ENCODE assay signal across 33 cellular contexts in the genomic region with DNA sequence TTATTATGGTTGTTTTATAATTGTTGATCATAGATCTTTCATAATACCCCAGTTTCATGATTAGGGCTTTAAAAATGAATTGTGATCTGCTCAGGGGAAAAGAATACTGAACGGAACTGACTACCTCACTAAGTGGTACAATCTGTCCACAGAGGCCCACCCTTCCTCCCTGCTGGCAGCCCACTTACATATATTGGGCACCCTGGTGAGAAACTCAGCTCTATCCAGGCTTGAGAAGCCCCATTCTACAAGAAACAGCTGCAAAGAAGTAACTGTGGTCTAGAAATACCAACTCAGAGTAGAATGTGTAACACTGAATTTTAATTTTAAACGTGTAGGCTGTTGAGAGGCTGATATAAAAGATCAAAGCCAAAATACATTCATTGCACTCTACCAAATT. TPM values are rescaled to one million over a fixed set of nuclear protein-coding genes. Genes with fewer than 3 reads are reported as not detected.
"Had no signal": no experiment of that assay in that cellular context is flagged by ENCODE, and none has a peak within 500 bp of the region (broad histone marks: within the 10 kb centered on the region; RNA-seq: fewer than 3 reads in every experiment).

No MANE protein-coding gene starts in this region.

- ATAC-seq: activated CD4-positive, alpha-beta T cell treated with anti-CD3 and anti-CD28 coated beads for 36 hours; activated naive CD4-positive, alpha-beta T cell treated with anti-CD3 and anti-CD28 coated beads, Interleukin-2, amount 50 U/mL, for 72 hours; activated T-cell treated with anti-CD3 and anti-CD28 coated beads, Interleukin-2, amount 50 U/mL, for 72 hours; T-helper 17 cell had no signal

- H3K4me1 Mint-ChIP-seq: activated CD4-positive, alpha-beta T cell treated with anti-CD3 and anti-CD28 coated beads for 36 hours; activated CD4-positive, alpha-beta T cell treated with anti-CD3 and anti-CD28 coated beads, Interleukin-2, amount 10 ng/mL, durations not matched to agents 24 days and 14 days; activated naive CD4-positive, alpha-beta T cell treated with anti-CD3 and anti-CD28 coated beads, Interleukin-2, amount 10 ng/mL, durations not matched to agents 7 days and 5 days; brain; T-helper 17 cell had no signal

- H3K4me3 Mint-ChIP-seq: activated CD4-positive, alpha-beta memory T cell treated with anti-CD3 and anti-CD28 coated beads for 36 hours; activated CD4-positive, alpha-beta T cell treated with anti-CD3 and anti-CD28 coated beads for 36 hours; activated CD4-positive, alpha-beta T cell treated with anti-CD3 and anti-CD28 coated beads, Interleukin-2, amount 10 ng/mL, durations not matched to agents 24 days and 14 days; activated naive CD4-positive, alpha-beta T cell treated with anti-CD3 and anti-CD28 coated beads, Interleukin-2, amount 10 ng/mL, durations not matched to agents 7 days and 5 days; activated naive CD8-positive, alpha-beta T cell treated with anti-CD3 and anti-CD28 coated beads, Interleukin-2, amount 10 ng/mL, durations not matched to agents 7 days and 5 days; activated T-cell treated with anti-CD3 and anti-CD28 coated beads, Interleukin-2, amount 50 U/mL, for 24 hours; activated T-cell treated with anti-CD3 and anti-CD28 coated beads, Interleukin-2, amount 50 U/mL, for 72 hours; brain; T-helper 17 cell; T-helper 2 cell treated with Interferon-gamma antibody and Interleukin-4, amounts not matched to agents 5 μg/mL and 100 μg/mL, for 36 hours had no signal

- DNase-seq: activated CD4-positive, alpha-beta memory T cell treated with anti-CD3 and anti-CD28 coated beads for 36 hours; activated CD4-positive, alpha-beta T cell treated with anti-CD3 and anti-CD28 coated beads for 36 hours; activated CD4-positive, alpha-beta T cell treated with anti-CD3 and anti-CD28 coated beads, Interleukin-2, amount 10 ng/mL, durations not matched to agents 24 days and 14 days; activated CD4-positive, CD25-positive, alpha-beta regulatory T cell; activated CD4-positive, CD25-positive, alpha-beta regulatory T cell treated with anti-CD3 and anti-CD28 coated beads, Interleukin-2, amount 50 U/mL, for 72 hours; activated CD8-positive, alpha-beta memory T cell treated with anti-CD3 and anti-CD28 coated beads, Interleukin-2, amount 50 U/mL, for 48 hours; activated gamma-delta T cell; activated naive CD4-positive, alpha-beta T cell; activated naive CD4-positive, alpha-beta T cell treated with anti-CD3 and anti-CD28 coated beads, Interleukin-2, amount 10 ng/mL, durations not matched to agents 7 days and 5 days; activated naive CD8-positive, alpha-beta T cell treated with anti-CD3 and anti-CD28 coated beads, Interleukin-2, amount 10 ng/mL, durations not matched to agents 7 days and 5 days; activated T-cell treated with anti-CD3 and anti-CD28 coated beads for 4 hours; activated T-cell treated with anti-CD3 and anti-CD28 coated beads, Interleukin-2, amount 50 U/mL, for 24 hours; activated T-cell treated with anti-CD3 and anti-CD28 coated beads, Interleukin-2, amount 50 U/mL, for 72 hours; central memory CD4-positive, alpha-beta T cell; cerebellar nuclear complex; colonic mucosa; effector CD8-positive, alpha-beta T cell; esophagus squamous epithelium; head of caudate nucleus; T-helper 1 cell; T-helper 17 cell; T1000; WERI-Rb-1 had no signal

- H3K27me3 Mint-ChIP-seq: brain had no signal

- H3K9me3 ChIP-seq: ascending aorta, breast epithelium, colonic mucosa, esophagus squamous epithelium had no signal

- H3K4me3 ChIP-seq: ascending aorta, breast epithelium, cardiac muscle cell, colonic mucosa, esophagus squamous epithelium had no signal

- H3K27me3 ChIP-seq: ascending aorta, breast epithelium, cardiac muscle cell, colonic mucosa, esophagus squamous epithelium had no signal

- H3K27ac ChIP-seq: ascending aorta, breast epithelium, cardiac muscle cell, colonic mucosa, epithelial cell of prostate, esophagus squamous epithelium, WERI-Rb-1 had no signal

- H3K9me3 Mint-ChIP-seq: activated CD4-positive, alpha-beta memory T cell treated with anti-CD3 and anti-CD28 coated beads for 36 hours; activated CD4-positive, alpha-beta T cell treated with anti-CD3 and anti-CD28 coated beads, Interleukin-2, amount 10 ng/mL, durations not matched to agents 24 days and 14 days; activated naive CD4-positive, alpha-beta T cell treated with anti-CD3 and anti-CD28 coated beads, Interleukin-2, amount 10 ng/mL, durations not matched to agents 7 days and 5 days; activated naive CD4-positive, alpha-beta T cell treated with anti-CD3 and anti-CD28 coated beads, Interleukin-2, amount 50 U/mL, for 72 hours; activated naive CD8-positive, alpha-beta T cell treated with anti-CD3 and anti-CD28 coated beads, Interleukin-2, amount 10 ng/mL, durations not matched to agents 7 days and 5 days; activated T-cell treated with anti-CD3 and anti-CD28 coated beads, Interleukin-2, amount 50 U/mL, for 24 hours; activated T-cell treated with anti-CD3 and anti-CD28 coated beads, Interleukin-2, amount 50 U/mL, for 72 hours; brain; T-helper 2 cell treated with Interferon-gamma antibody and Interleukin-4, amounts not matched to agents 5 μg/mL and 100 μg/mL, for 36 hours had no signal

- H3K36me3 Mint-ChIP-seq: activated CD4-positive, alpha-beta memory T cell treated with anti-CD3 and anti-CD28 coated beads for 36 hours; activated naive CD4-positive, alpha-beta T cell treated with anti-CD3 and anti-CD28 coated beads, Interleukin-2, amount 10 ng/mL, durations not matched to agents 7 days and 5 days; activated naive CD4-positive, alpha-beta T cell treated with anti-CD3 and anti-CD28 coated beads, Interleukin-2, amount 50 U/mL, for 72 hours; activated naive CD8-positive, alpha-beta T cell treated with anti-CD3 and anti-CD28 coated beads, Interleukin-2, amount 10 ng/mL, durations not matched to agents 7 days and 5 days; brain had no signal

- H3K36me3 ChIP-seq: ascending aorta, breast epithelium, cardiac muscle cell, colonic mucosa, esophagus squamous epithelium, WERI-Rb-1 had no signal

- H3K4me1 ChIP-seq: ascending aorta, breast epithelium, colonic mucosa had no signal

- H3K27ac Mint-ChIP-seq: activated CD4-positive, alpha-beta memory T cell treated with anti-CD3 and anti-CD28 coated beads for 36 hours; activated CD4-positive, alpha-beta T cell treated with anti-CD3 and anti-CD28 coated beads for 36 hours; activated CD4-positive, alpha-beta T cell treated with anti-CD3 and anti-CD28 coated beads, Interleukin-2, amount 10 ng/mL, durations not matched to agents 24 days and 14 days; activated naive CD4-positive, alpha-beta T cell treated with anti-CD3 and anti-CD28 coated beads, Interleukin-2, amount 10 ng/mL, durations not matched to agents 7 days and 5 days; activated naive CD4-positive, alpha-beta T cell treated with anti-CD3 and anti-CD28 coated beads, Interleukin-2, amount 50 U/mL, for 72 hours; activated naive CD8-positive, alpha-beta T cell treated with anti-CD3 and anti-CD28 coated beads, Interleukin-2, amount 10 ng/mL, durations not matched to agents 7 days and 5 days; activated T-cell treated with anti-CD3 and anti-CD28 coated beads, Interleukin-2, amount 50 U/mL, for 24 hours; activated T-cell treated with anti-CD3 and anti-CD28 coated beads, Interleukin-2, amount 50 U/mL, for 72 hours; brain; T-helper 17 cell; T-helper 2 cell treated with Interferon-gamma antibody and Interleukin-4, amounts not matched to agents 5 μg/mL and 100 μg/mL, for 36 hours had no signal

RNA-seq across cellular contexts. Expression of a gene that starts 46.9 kb away (rescaled TPM):
- total RNA-seq: activated CD4-positive, alpha-beta memory T cell treated with anti-CD3 and anti-CD28 coated beads for 36 hours; activated CD4-positive, alpha-beta T cell treated with anti-CD3 and anti-CD28 coated beads for 36 hours; activated CD4-positive, alpha-beta T cell treated with anti-CD3 and anti-CD28 coated beads, Interleukin-2, amount 10 ng/mL, durations not matched to agents 24 days and 14 days; activated naive CD4-positive, alpha-beta T cell treated with anti-CD3 and anti-CD28 coated beads, Interleukin-2, amount 50 U/mL, for 72 hours; activated naive CD8-positive, alpha-beta T cell treated with anti-CD3 and anti-CD28 coated beads, Interleukin-2, amount 10 ng/mL, durations not matched to agents 7 days and 5 days; activated T-cell treated with anti-CD3 and anti-CD28 coated beads, Interleukin-2, amount 50 U/mL, for 72 hours; ascending aorta; colonic mucosa; dermis microvascular lymphatic vessel endothelial cell; endothelial cell of umbilical vein; T-helper 17 cell had no signal
- polyA plus RNA-seq: fibroblast of lung had no signal
